Comparison of ENCODE assay signal across 1 cellular context in the genomic region with DNA sequence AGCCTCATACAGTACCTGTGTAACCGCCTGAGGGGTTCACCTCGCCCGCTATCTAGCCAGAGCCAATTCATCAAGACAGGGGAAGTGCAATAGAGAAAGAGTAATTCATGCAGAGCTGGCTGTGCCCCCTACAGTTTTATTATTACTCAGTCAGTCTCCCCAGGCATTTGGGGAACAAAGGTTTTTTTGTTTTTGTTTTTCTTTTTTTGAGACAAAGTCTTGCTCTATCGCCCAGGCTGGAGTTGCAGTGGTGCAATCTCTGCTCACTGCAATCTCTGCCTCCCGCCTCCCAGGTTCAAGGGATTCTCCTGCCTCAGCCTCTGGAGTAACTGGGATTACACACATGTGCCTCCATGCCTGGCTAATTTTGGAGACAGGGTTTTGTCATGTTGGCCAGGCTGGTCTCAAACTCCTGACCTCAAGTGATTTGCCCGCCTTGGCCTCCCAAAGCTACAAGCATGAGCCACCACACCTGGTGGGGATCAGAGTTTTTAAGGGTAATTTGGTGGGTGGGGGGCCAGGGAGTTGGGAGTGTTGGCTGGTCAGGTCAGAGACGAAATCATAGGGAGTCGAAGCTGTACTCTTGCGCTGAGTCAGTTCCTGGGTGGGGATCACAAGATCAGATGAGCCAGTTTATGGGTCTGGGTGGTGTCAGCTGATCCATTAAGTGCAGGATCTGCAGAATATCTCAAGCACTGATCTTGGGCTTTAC.
TF ChIP-seq lines count a peak whose summit lies in the region.

No MANE protein-coding gene starts in this region.

TF ChIP-seq in GM23338, 12 proteins besides CTCF, POLR2A, EP300 and RAD21 (continued from another document):
- TF ChIP-seq, protein P1, sequence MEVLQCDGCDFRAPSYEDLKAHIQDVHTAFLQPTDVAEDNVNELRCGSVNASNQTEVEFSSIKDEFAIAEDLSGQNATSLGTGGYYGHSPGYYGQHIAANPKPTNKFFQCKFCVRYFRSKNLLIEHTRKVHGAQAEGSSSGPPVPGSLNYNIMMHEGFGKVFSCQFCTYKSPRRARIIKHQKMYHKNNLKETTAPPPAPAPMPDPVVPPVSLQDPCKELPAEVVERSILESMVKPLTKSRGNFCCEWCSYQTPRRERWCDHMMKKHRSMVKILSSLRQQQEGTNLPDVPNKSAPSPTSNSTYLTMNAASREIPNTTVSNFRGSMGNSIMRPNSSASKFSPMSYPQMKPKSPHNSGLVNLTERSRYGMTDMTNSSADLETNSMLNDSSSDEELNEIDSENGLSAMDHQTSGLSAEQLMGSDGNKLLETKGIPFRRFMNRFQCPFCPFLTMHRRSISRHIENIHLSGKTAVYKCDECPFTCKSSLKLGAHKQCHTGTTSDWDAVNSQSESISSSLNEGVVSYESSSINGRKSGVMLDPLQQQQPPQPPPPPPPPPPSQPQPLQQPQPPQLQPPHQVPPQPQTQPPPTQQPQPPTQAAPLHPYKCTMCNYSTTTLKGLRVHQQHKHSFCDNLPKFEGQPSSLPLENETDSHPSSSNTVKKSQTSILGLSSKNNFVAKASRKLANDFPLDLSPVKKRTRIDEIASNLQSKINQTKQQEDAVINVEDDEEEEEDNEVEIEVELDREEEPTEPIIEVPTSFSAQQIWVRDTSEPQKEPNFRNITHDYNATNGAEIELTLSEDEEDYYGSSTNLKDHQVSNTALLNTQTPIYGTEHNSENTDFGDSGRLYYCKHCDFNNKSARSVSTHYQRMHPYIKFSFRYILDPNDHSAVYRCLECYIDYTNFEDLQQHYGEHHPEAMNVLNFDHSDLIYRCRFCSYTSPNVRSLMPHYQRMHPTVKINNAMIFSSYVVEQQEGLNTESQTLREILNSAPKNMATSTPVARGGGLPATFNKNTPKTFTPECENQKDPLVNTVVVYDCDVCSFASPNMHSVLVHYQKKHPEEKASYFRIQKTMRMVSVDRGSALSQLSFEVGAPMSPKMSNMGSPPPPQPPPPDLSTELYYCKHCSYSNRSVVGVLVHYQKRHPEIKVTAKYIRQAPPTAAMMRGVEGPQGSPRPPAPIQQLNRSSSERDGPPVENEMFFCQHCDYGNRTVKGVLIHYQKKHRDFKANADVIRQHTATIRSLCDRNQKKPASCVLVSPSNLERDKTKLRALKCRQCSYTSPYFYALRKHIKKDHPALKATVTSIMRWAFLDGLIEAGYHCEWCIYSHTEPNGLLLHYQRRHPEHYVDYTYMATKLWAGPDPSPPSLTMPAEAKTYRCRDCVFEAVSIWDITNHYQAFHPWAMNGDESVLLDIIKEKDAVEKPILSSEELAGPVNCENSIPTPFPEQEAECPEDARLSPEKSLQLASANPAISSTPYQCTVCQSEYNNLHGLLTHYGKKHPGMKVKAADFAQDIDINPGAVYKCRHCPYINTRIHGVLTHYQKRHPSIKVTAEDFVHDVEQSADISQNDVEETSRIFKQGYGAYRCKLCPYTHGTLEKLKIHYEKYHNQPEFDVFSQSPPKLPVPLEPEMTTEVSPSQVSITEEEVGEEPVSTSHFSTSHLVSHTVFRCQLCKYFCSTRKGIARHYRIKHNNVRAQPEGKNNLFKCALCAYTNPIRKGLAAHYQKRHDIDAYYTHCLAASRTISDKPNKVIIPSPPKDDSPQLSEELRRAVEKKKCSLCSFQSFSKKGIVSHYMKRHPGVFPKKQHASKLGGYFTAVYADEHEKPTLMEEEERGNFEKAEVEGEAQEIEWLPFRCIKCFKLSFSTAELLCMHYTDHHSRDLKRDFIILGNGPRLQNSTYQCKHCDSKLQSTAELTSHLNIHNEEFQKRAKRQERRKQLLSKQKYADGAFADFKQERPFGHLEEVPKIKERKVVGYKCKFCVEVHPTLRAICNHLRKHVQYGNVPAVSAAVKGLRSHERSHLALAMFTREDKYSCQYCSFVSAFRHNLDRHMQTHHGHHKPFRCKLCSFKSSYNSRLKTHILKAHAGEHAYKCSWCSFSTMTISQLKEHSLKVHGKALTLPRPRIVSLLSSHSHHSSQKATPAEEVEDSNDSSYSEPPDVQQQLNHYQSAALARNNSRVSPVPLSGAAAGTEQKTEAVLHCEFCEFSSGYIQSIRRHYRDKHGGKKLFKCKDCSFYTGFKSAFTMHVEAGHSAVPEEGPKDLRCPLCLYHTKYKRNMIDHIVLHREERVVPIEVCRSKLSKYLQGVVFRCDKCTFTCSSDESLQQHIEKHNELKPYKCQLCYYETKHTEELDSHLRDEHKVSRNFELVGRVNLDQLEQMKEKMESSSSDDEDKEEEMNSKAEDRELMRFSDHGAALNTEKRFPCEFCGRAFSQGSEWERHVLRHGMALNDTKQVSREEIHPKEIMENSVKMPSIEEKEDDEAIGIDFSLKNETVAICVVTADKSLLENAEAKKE (CRISPR knock-in tag; IDR thresholded peaks at IDR 0.05) = no peak
- TF ChIP-seq ZNF114 (CRISPR knock-in tag; IDR thresholded peaks at IDR 0.05) (no peak), STAT1 (IDR thresholded peaks at IDR 0.05; ENCODE audit: unreplicated experiment) (no peak), POLR2AphosphoS5 (IDR thresholded peaks at IDR 0.05; ENCODE audit: low read depth) (no peak), ZNF331 (CRISPR knock-in tag; IDR thresholded peaks at IDR 0.05; ENCODE audit: low read depth) (no peak), EZH2phosphoT487 (IDR thresholded peaks at IDR 0.05; ENCODE audit: unreplicated experiment) (no peak), CREB1 (CRISPR knock-in tag; IDR thresholded peaks at IDR 0.05; ENCODE audit: low read depth) (no peak), NANOG (IDR thresholded peaks at IDR 0.05; ENCODE audit: borderline replicate concordance) (no peak)
- TF ChIP-seq, protein P2, sequence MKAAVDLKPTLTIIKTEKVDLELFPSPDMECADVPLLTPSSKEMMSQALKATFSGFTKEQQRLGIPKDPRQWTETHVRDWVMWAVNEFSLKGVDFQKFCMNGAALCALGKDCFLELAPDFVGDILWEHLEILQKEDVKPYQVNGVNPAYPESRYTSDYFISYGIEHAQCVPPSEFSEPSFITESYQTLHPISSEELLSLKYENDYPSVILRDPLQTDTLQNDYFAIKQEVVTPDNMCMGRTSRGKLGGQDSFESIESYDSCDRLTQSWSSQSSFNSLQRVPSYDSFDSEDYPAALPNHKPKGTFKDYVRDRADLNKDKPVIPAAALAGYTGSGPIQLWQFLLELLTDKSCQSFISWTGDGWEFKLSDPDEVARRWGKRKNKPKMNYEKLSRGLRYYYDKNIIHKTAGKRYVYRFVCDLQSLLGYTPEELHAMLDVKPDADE (IDR thresholded peaks at IDR 0.05) = no peak
